ENCODE assay signal across 12 cellular contexts in the genomic region with DNA sequence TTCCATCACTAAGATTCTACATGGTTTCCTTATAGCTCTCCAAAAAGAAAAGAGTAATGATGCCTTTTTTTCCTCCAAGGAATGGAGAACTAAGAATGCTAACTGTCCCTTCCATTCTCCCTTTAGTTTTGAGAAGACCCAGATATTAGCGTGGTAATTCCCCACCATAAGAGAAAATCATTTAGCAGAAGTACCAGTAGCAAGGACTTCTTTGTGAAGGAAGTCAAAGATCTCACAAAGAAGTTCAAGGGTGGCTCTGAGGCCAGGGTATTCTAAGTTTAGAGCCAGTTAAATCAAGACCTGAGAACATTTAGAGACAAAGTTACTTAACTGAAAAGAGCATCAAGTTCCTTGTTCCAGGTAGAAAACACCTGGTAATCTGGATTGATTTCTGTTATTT. TPM values are rescaled to one million over a fixed set of nuclear protein-coding genes. Genes with fewer than 3 reads are reported as not detected.
DNase-seq lines count a peak whose midpoint lies in the region; ATAC-seq lines count a peak whose summit lies in the region.
"Had no signal": no experiment of that assay in that cellular context is flagged by ENCODE, and none has a peak within 500 bp of the region (broad histone marks: within the 10 kb centered on the region; RNA-seq: fewer than 3 reads in every experiment).

No MANE protein-coding gene starts in this region.

- POLR2A ChIA-PET in activated CD4-positive, alpha-beta T cell treated with anti-CD3 and anti-CD28 coated beads for 36 hours (lab: Charles Lee) = no interaction called here

- CTCF ChIA-PET in activated CD4-positive, alpha-beta T cell treated with anti-CD3 and anti-CD28 coated beads for 36 hours (lab: Charles Lee) = no interaction called here

- no peak for ATAC-seq in activated CD4-positive, alpha-beta T cell treated with anti-CD3 and anti-CD28 coated beads for 36 hours
- ATAC-seq in GM21381 (IDR thresholded peaks at IDR 0.05; ENCODE audit: unreplicated experiment) = peak; percentile 36
- peak; percentile 68 for ATAC-seq in memory B cell (ENCODE audit: low read depth)
- no peak for ATAC-seq in right cardiac atrium

- peaks cover 7% of the 10 kb centered on the region; the same call in 1 of the 2 replicates for H3K36me3 ChIP-seq in KOPT-K1 (ENCODE audit: insufficient read depth, low read length)

- DNase-seq in activated CD4-positive, alpha-beta T cell treated with anti-CD3 and anti-CD28 coated beads for 36 hours = no peak
- no peak for DNase-seq in activated CD4-positive, alpha-beta T cell treated with anti-CD3 and anti-CD28 coated beads, Interleukin-2, amount 50 U/mL, for 4 hours
- DNase-seq in memory B cell (ENCODE audit: low spot score in 2 of 2) (no peak), iPS-NIHi11 (ENCODE audit: low spot score) (no peak), hypothalamus (lab: John Stamatoyannopoulos, UW) (no peak), right cardiac atrium (no peak)
- DNase-seq: amniotic stem cell, EL, endodermal cell, NCI-H1092 treated with DMSO at 0.1 percent for 48 hours had no signal

- H3K27me3 Mint-ChIP-seq in activated CD4-positive, alpha-beta T cell treated with anti-CD3 and anti-CD28 coated beads for 36 hours = no peaks in the 10 kb centered on the region
- no peaks in the 10 kb centered on the region for H3K27me3 Mint-ChIP-seq in memory B cell

- H3K4me3 ChIP-seq in right cardiac atrium (ENCODE audit: low read length) = no peak overlapping the region

- 71% methylated on average over 1 of the region's 1 CpG for WGBS in right cardiac atrium

- peaks cover 85% of the 10 kb centered on the region for H3K4me1 Mint-ChIP-seq in activated CD4-positive, alpha-beta T cell treated with anti-CD3 and anti-CD28 coated beads for 36 hours
- H3K4me1 Mint-ChIP-seq in memory B cell = peaks cover 39% of the 10 kb centered on the region

- H3K36me3 Mint-ChIP-seq in activated CD4-positive, alpha-beta T cell treated with anti-CD3 and anti-CD28 coated beads for 36 hours (ENCODE audit: low read depth) = peaks cover 28% of the 10 kb centered on the region
- H3K36me3 Mint-ChIP-seq in memory B cell = peaks cover 7% of the 10 kb centered on the region

- peak overlapping the region; percentile 52 for H3K27ac Mint-ChIP-seq in activated CD4-positive, alpha-beta T cell treated with anti-CD3 and anti-CD28 coated beads for 36 hours
- H3K27ac Mint-ChIP-seq in memory B cell = peak overlapping the region; percentile 65
- H3K27ac Mint-ChIP-seq: endodermal cell had no signal

- peaks cover 2% of the 10 kb centered on the region for H3K4me1 ChIP-seq in right cardiac atrium (ENCODE audit: control insufficient read depth, insufficient read depth, low read length)

- H3K27me3 ChIP-seq in right cardiac atrium (ENCODE audit: control insufficient read depth, insufficient read depth) = no peaks in the 10 kb centered on the region

- no peaks in the 10 kb centered on the region for H3K9me3 Mint-ChIP-seq in activated CD4-positive, alpha-beta T cell treated with anti-CD3 and anti-CD28 coated beads for 36 hours (ENCODE audit: low read depth)
- no peaks in the 10 kb centered on the region for H3K9me3 Mint-ChIP-seq in memory B cell
- H3K9me3 Mint-ChIP-seq: endodermal cell had no signal

- H3K9me3 ChIP-seq in KOPT-K1 (ENCODE audit: insufficient read depth, low read length, poor library complexity, severe bottlenecking) (no peaks in the 10 kb centered on the region), right cardiac atrium (ENCODE audit: control insufficient read depth, low read length) (no peaks in the 10 kb centered on the region)

- no peak overlapping the region for H3K4me3 Mint-ChIP-seq in activated CD4-positive, alpha-beta T cell treated with anti-CD3 and anti-CD28 coated beads for 36 hours
- H3K4me3 Mint-ChIP-seq in memory B cell = peak overlapping the region; percentile 46
- H3K4me3 Mint-ChIP-seq: endodermal cell had no signal

- peak overlapping the region; percentile 32 for H3K27ac ChIP-seq in KOPT-K1 (ENCODE audit: low read depth, low read length, poor library complexity, severe bottlenecking)
- H3K27ac ChIP-seq in right cardiac atrium (ENCODE audit: low read length) = no peak overlapping the region

- intact Hi-C loops in activated CD4-positive, alpha-beta T cell treated with anti-CD3 and anti-CD28 coated beads for 36 hours (cut with DNase I, micrococcal nuclease) = loop anchor here in 1 of 2 experiments (10.0 kb wide), 1 partner anchor 257 kb away; no protein-coding TSS in a partner anchor
- intact Hi-C loops in right cardiac atrium (cut with DNase I) = loop anchor here in 1 of 4 donors (10.0 kb wide), 1 partner anchor 57 kb away; no protein-coding TSS in a partner anchor

RNA-seq across cellular contexts. Expression of gene USP15, which starts 7.3 kb away (rescaled TPM):
- 10 to 100 TPM; 87.2 to 98.0 TPM for total RNA-seq in activated CD4-positive, alpha-beta T cell treated with anti-CD3 and anti-CD28 coated beads for 36 hours
- 10 to 100 TPM; 44.1 to 65.7 (median 51.2) TPM for total RNA-seq in right cardiac atrium
- polyA plus RNA-seq in right cardiac atrium = 38.0 TPM

Comparison
In these comparisons a context has a peak if more than half of its experiments do, and no peak if none do; other contexts are left out.
1. ATAC-seq: peak in GM21381 (single experiment) and memory B cell (single experiment); none in activated CD4-positive, alpha-beta T cell treated with anti-CD3 and anti-CD28 coated beads for 36 hours (single experiment) and right cardiac atrium (0 of 2).